Comparison of ENCODE assay signal across 8 cellular contexts in genomic region chr1:226677121-226678020, GRCh38.
DNase-seq lines count a peak whose midpoint lies in the region; ATAC-seq and TF ChIP-seq lines count a peak whose summit lies in the region.

No MANE protein-coding gene starts in this region.

- 54 to 55% methylated on average over 11 of the region's 11 CpGs for WGBS in aorta, 2 donors

- no peak for TF ChIP-seq CTCF in AG09319 (IDR thresholded peaks at IDR 0.05; ENCODE audit: low read depth, low read length)
- no peak for TF ChIP-seq CTCF in fibroblast of the aortic adventitia (IDR thresholded peaks at IDR 0.05; ENCODE audit: insufficient read depth, low read length)

- no peaks in the 10 kb centered on the region for H3K27me3 ChIP-seq in aorta (ENCODE audit: control insufficient read depth in 1 of 2, insufficient read depth in 2 of 2, low read length in 1 of 2)

- peaks cover 76% of the 10 kb centered on the region for H3K4me1 Mint-ChIP-seq in activated T-helper 2 cell treated with anti-CD3 and anti-CD28 coated beads, Interferon-gamma antibody, Interleukin-2, Interleukin-4, amounts not matched to agents 10 μg/mL and 5 μg/mL and 100 μg/mL, durations not matched to agents 14 hours and 24 hours and 36 hours (ENCODE audit: low read depth)

- peak overlapping the region; percentile 84 for H3K27ac Mint-ChIP-seq in activated T-helper 2 cell treated with anti-CD3 and anti-CD28 coated beads, Interferon-gamma antibody, Interleukin-2, Interleukin-4, amounts not matched to agents 10 μg/mL and 5 μg/mL and 100 μg/mL, durations not matched to agents 14 hours and 24 hours and 36 hours

- peak overlapping the region; percentile 55 for H3K4me3 Mint-ChIP-seq in activated T-helper 2 cell treated with anti-CD3 and anti-CD28 coated beads, Interferon-gamma antibody, Interleukin-2, Interleukin-4, amounts not matched to agents 10 μg/mL and 5 μg/mL and 100 μg/mL, durations not matched to agents 14 hours and 24 hours and 36 hours (ENCODE audit: low read depth)

- DNase-seq in AG09319 (ENCODE audit: extremely low read depth, low read depth) (peak; percentile 42), NOMO-1 treated with DMSO at 0.1 percent for 48 hours (lab: John Stamatoyannopoulos, UW; ENCODE audit: unreplicated experiment) (peak; percentile 58), fibroblast of the aortic adventitia (ENCODE audit: low read depth) (peak; percentile 93), posterior cingulate gyrus (peak in 8 of 10 donors; percentile 61 to 94 (median 74)), aorta (peak in 1 of 2 donors; percentile 85)
- DNase-seq in activated T-helper 2 cell treated with anti-CD3 and anti-CD28 coated beads, Interferon-gamma antibody, Interleukin-2, Interleukin-4, amounts not matched to agents 10 μg/mL and 5 μg/mL and 100 μg/mL, durations not matched to agents 14 hours and 24 hours and 36 hours (ENCODE audit: low spot score) = peak; percentile 57

- H3K4me1 ChIP-seq in aorta (ENCODE audit: control insufficient read depth in 1 of 2, insufficient read depth in 2 of 2, low read length in 2 of 2) = peaks cover 6 to 10% of the 10 kb centered on the region in 2 donors

- H3K36me3 ChIP-seq in aorta (ENCODE audit: control insufficient read depth in 1 of 2, insufficient read depth in 2 of 2, low read length in 1 of 2) = no peaks in the 10 kb centered on the region

- no peaks in the 10 kb centered on the region for H3K9me3 ChIP-seq in aorta (ENCODE audit: control insufficient read depth, low read length)

- no peaks in the 10 kb centered on the region for H3K27me3 Mint-ChIP-seq in activated T-helper 2 cell treated with anti-CD3 and anti-CD28 coated beads, Interferon-gamma antibody, Interleukin-2, Interleukin-4, amounts not matched to agents 10 μg/mL and 5 μg/mL and 100 μg/mL, durations not matched to agents 14 hours and 24 hours and 36 hours (ENCODE audit: low read depth)

- H3K9me3 Mint-ChIP-seq in activated T-helper 2 cell treated with anti-CD3 and anti-CD28 coated beads, Interferon-gamma antibody, Interleukin-2, Interleukin-4, amounts not matched to agents 10 μg/mL and 5 μg/mL and 100 μg/mL, durations not matched to agents 14 hours and 24 hours and 36 hours = no peaks in the 10 kb centered on the region

- ATAC-seq in GM21717 (IDR thresholded peaks at IDR 0.05; ENCODE audit: unreplicated experiment) = peak; percentile 39
- ATAC-seq in aorta (ENCODE audit: low FRiP score) = peak; percentile 34
- no peak for ATAC-seq in HG03025 (IDR thresholded peaks at IDR 0.05; ENCODE audit: low FRiP score, unreplicated experiment)

- H3K36me3 Mint-ChIP-seq in activated T-helper 2 cell treated with anti-CD3 and anti-CD28 coated beads, Interferon-gamma antibody, Interleukin-2, Interleukin-4, amounts not matched to agents 10 μg/mL and 5 μg/mL and 100 μg/mL, durations not matched to agents 14 hours and 24 hours and 36 hours (ENCODE audit: low read depth) = peaks cover 17% of the 10 kb centered on the region

- intact Hi-C loops in activated T-helper 2 cell treated with anti-CD3 and anti-CD28 coated beads, Interferon-gamma antibody, Interleukin-2, Interleukin-4, amounts not matched to agents 10 μg/mL and 5 μg/mL and 100 μg/mL, durations not matched to agents 14 hours and 24 hours and 36 hours (cut with micrococcal nuclease) = loop anchor here (1.0 to 5.0 kb wide), 6 partner anchors 13 to 55 kb away; no protein-coding TSS in a partner anchor
- intact Hi-C loops in posterior cingulate gyrus (cut with DNase I) (no loop called here), aorta (cut with DNase I) (no loop called here)

- H3K4me3 ChIP-seq in fibroblast of the aortic adventitia (ENCODE audit: low read depth, low read length) = no peak overlapping the region
- H3K4me3 ChIP-seq in aorta (ENCODE audit: low read length in 2 of 2) = no peak overlapping the region

- peak overlapping the region in 1 of 2 donors; percentile 55 for H3K27ac ChIP-seq in aorta (ENCODE audit: low read depth in 1 of 2, low read length in 2 of 2)
